Comparison of ENCODE assay signal across 1 cellular context in the genomic region with DNA sequence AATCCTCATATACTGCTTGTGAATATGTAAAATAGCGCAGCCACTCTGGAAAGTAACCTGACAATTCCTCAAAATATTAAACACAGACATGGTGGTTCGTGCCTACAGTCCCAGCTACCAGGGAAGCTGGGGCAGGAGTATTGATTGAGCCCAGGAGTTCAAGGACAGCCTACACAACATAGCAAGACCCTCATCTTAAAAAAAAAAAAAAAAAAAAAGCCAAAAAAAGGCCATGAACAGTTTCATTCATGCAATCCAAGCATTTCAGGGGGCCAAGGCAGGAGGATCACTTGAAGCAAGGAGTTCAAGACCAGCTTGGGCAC.
TF ChIP-seq lines count a peak whose summit lies in the region.

No MANE protein-coding gene starts in this region.

TF ChIP-seq in GM12878, 131 proteins besides CTCF, POLR2A, EP300 and RAD21:
- no peak for TF ChIP-seq CBFB (IDR thresholded peaks at IDR 0.05; ENCODE audit: low read depth)
- TF ChIP-seq, protein P1, sequence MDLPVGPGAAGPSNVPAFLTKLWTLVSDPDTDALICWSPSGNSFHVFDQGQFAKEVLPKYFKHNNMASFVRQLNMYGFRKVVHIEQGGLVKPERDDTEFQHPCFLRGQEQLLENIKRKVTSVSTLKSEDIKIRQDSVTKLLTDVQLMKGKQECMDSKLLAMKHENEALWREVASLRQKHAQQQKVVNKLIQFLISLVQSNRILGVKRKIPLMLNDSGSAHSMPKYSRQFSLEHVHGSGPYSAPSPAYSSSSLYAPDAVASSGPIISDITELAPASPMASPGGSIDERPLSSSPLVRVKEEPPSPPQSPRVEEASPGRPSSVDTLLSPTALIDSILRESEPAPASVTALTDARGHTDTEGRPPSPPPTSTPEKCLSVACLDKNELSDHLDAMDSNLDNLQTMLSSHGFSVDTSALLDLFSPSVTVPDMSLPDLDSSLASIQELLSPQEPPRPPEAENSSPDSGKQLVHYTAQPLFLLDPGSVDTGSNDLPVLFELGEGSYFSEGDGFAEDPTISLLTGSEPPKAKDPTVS (IDR thresholded peaks at IDR 0.05; ENCODE audit: low read depth, low read length): no peak
